In genomic region chr6:52994789-52995078, GRCh38 we compare ENCODE assay signal across 8 cellular contexts. TPM values are rescaled to one million over a fixed set of nuclear protein-coding genes. Genes with fewer than 3 reads are reported as not detected.
DNase-seq lines count a peak whose midpoint lies in the region; ATAC-seq and TF ChIP-seq lines count a peak whose summit lies in the region.

No MANE protein-coding gene starts in this region.

- H3K4me1 Mint-ChIP-seq in CD4-positive, alpha-beta T cell (ENCODE audit: low read depth) = peaks cover 24% of the 10 kb centered on the region
- H3K4me1 Mint-ChIP-seq in activated CD4-positive, alpha-beta T cell treated with anti-CD3 and anti-CD28 coated beads, Interleukin-2, amount 10 ng/mL, durations not matched to agents 7 days and 5 days = peaks cover 36% of the 10 kb centered on the region

- intact Hi-C loops in CD4-positive, alpha-beta T cell (cut with DNase I, micrococcal nuclease) = loop anchor here (1.0 to 10.0 kb wide), 10 partner anchors 10 to 798 kb away; partner anchors contain the start of genes GCLC (in 1 of the 2), MCM3 (in 1 of the 2) and TRAM2 (in 1 of the 2)
- intact Hi-C loops in upper lobe of right lung (cut with DNase I) = no loop called here

- CTCF ChIA-PET in CD4-positive, alpha-beta T cell (lab: Charles Lee) = interaction anchor here (3.4 kb wide), 1 partner anchor 72 kb away, joined by 24 read pairs; the partner anchor contains the start of gene FBXO9
- CTCF ChIA-PET in activated CD4-positive, alpha-beta T cell treated with anti-CD3 and anti-CD28 coated beads, Interleukin-2, amount 10 ng/mL, durations not matched to agents 7 days and 5 days (lab: Charles Lee) = interaction anchor here (0.6 to 2.5 kb wide), 4 partner anchors 10 to 212 kb away, joined by 3 to 19 read pairs (median 4); partner anchors contain the start of gene FBXO9

- H3K4me3 Mint-ChIP-seq in CD4-positive, alpha-beta T cell = peak overlapping the region; percentile 91
- H3K4me3 Mint-ChIP-seq in activated CD4-positive, alpha-beta T cell treated with anti-CD3 and anti-CD28 coated beads, Interleukin-2, amount 10 ng/mL, durations not matched to agents 7 days and 5 days = peak overlapping the region; percentile 77

- peak overlapping the region; percentile 93 for H3K27ac ChIP-seq in CD4-positive, alpha-beta T cell (ENCODE audit: low read depth, low read length)
- H3K27ac ChIP-seq in muscle layer of duodenum (ENCODE audit: low read length) = peak overlapping the region; percentile 94
- H3K27ac ChIP-seq in upper lobe of right lung = peak overlapping the region; percentile 98

- peak overlapping the region; percentile 100 for H3K27ac Mint-ChIP-seq in CD4-positive, alpha-beta T cell
- peak overlapping the region; percentile 98 for H3K27ac Mint-ChIP-seq in activated CD4-positive, alpha-beta T cell treated with anti-CD3 and anti-CD28 coated beads, Interleukin-2, amount 10 ng/mL, durations not matched to agents 7 days and 5 days

- peaks cover 16% of the 10 kb centered on the region for H3K36me3 Mint-ChIP-seq in CD4-positive, alpha-beta T cell (ENCODE audit: low read depth)
- H3K36me3 Mint-ChIP-seq in activated CD4-positive, alpha-beta T cell treated with anti-CD3 and anti-CD28 coated beads, Interleukin-2, amount 10 ng/mL, durations not matched to agents 7 days and 5 days (ENCODE audit: low read depth) = peaks cover 2% of the 10 kb centered on the region

- DNase-seq in CD4-positive, alpha-beta T cell = peak in 3 of 10 experiments; percentile 6 to 49 (median 13)
- DNase-seq in activated CD4-positive, alpha-beta T cell treated with anti-CD3 and anti-CD28 coated beads, Interleukin-2, amount 10 ng/mL, durations not matched to agents 7 days and 5 days = peak; percentile 28
- DNase-seq in epithelial cell of esophagus (ENCODE audit: low read depth) (no peak), upper lobe of right lung (peak; percentile 77), retina (no peak)

- peak; percentile 13 for ATAC-seq in CD4-positive, alpha-beta T cell (ENCODE audit: poor library complexity)
- ATAC-seq in GM19452 (IDR thresholded peaks at IDR 0.05; ENCODE audit: unreplicated experiment) (peak; percentile 29), HG03460 (IDR thresholded peaks at IDR 0.05; ENCODE audit: unreplicated experiment) (peak; percentile 22), upper lobe of right lung (peak; percentile 31)

- H3K36me3 ChIP-seq in muscle layer of duodenum (ENCODE audit: control insufficient read depth in 1 of 2, insufficient read depth in 2 of 2, low read length in 2 of 2) = peaks cover 0 to 10% of the 10 kb centered on the region in 2 donors
- no peaks in the 10 kb centered on the region for H3K36me3 ChIP-seq in upper lobe of right lung

- no peaks in the 10 kb centered on the region for H3K9me3 ChIP-seq in CD4-positive, alpha-beta T cell (ENCODE audit: control insufficient read depth, low read length)
- H3K9me3 ChIP-seq in muscle layer of duodenum (ENCODE audit: control insufficient read depth in 1 of 2, low read length in 2 of 2) (no peaks in the 10 kb centered on the region), upper lobe of right lung (no peaks in the 10 kb centered on the region)

- POLR2A ChIA-PET in CD4-positive, alpha-beta T cell (lab: Charles Lee) = interaction anchor here (0.8 to 3.1 kb wide), 8 partner anchors 10 to 657 kb away, joined by 3 to 35 read pairs (median 4); partner anchors contain the start of genes FBXO9 and TRAM2
- POLR2A ChIA-PET in activated CD4-positive, alpha-beta T cell treated with anti-CD3 and anti-CD28 coated beads, Interleukin-2, amount 10 ng/mL, durations not matched to agents 7 days and 5 days (lab: Charles Lee) = no interaction called here

- H3K27me3 Mint-ChIP-seq in CD4-positive, alpha-beta T cell = peaks cover 21% of the 10 kb centered on the region
- H3K27me3 Mint-ChIP-seq in activated CD4-positive, alpha-beta T cell treated with anti-CD3 and anti-CD28 coated beads, Interleukin-2, amount 10 ng/mL, durations not matched to agents 7 days and 5 days = peaks cover 9% of the 10 kb centered on the region

- H3K9me3 Mint-ChIP-seq in CD4-positive, alpha-beta T cell = no peaks in the 10 kb centered on the region
- H3K9me3 Mint-ChIP-seq in activated CD4-positive, alpha-beta T cell treated with anti-CD3 and anti-CD28 coated beads, Interleukin-2, amount 10 ng/mL, durations not matched to agents 7 days and 5 days = no peaks in the 10 kb centered on the region

- H3K4me1 ChIP-seq in muscle layer of duodenum (ENCODE audit: control insufficient read depth in 1 of 2, insufficient read depth in 2 of 2, low read length in 2 of 2) = no peaks in the 10 kb centered on the region
- peaks cover 9% of the 10 kb centered on the region for H3K4me1 ChIP-seq in upper lobe of right lung

- no peak for TF ChIP-seq CTCF in CD4-positive, alpha-beta T cell (IDR thresholded peaks at IDR 0.05)
- TF ChIP-seq CTCF in epithelial cell of esophagus (IDR thresholded peaks at IDR 0.05; ENCODE audit: insufficient read depth, low read depth, low read length, missing control alignments) (no peak), upper lobe of right lung (IDR thresholded peaks at IDR 0.05) (no peak)

- H3K4me3 ChIP-seq in epithelial cell of esophagus (ENCODE audit: low read length) (peak overlapping the region; percentile 84), muscle layer of duodenum (ENCODE audit: low read depth in 1 of 2, low read length in 2 of 2) (peak overlapping the region; percentile 92 to 96), upper lobe of right lung (peak overlapping the region; percentile 67)

- H3K27me3 ChIP-seq in CD4-positive, alpha-beta T cell (ENCODE audit: control insufficient read depth, insufficient read depth, low read length) = no peaks in the 10 kb centered on the region
- no peaks in the 10 kb centered on the region for H3K27me3 ChIP-seq in muscle layer of duodenum (ENCODE audit: low read depth, low read length)
- no peaks in the 10 kb centered on the region for H3K27me3 ChIP-seq in upper lobe of right lung

RNA-seq across cellular contexts. Expression of gene GSTA4, which starts 0.3 kb away (rescaled TPM):
- under 1 TPM in 1 of 2 experiments, not detected in 1; 0.25 TPM for total RNA-seq in CD4-positive, alpha-beta T cell
- 1 to 10 TPM; 4.8 to 6.1 TPM for total RNA-seq in activated CD4-positive, alpha-beta T cell treated with anti-CD3 and anti-CD28 coated beads, Interleukin-2, amount 10 ng/mL, durations not matched to agents 7 days and 5 days
- total RNA-seq in upper lobe of right lung = 72.4 TPM

Comparison
In these comparisons a context has a peak if more than half of its experiments do, and no peak if none do; other contexts are left out.
1. DNase-seq: peak in activated CD4-positive, alpha-beta T cell treated with anti-CD3 and anti-CD28 coated beads, Interleukin-2, amount 10 ng/mL, durations not matched to agents 7 days and 5 days (single experiment) and upper lobe of right lung (single experiment); none in epithelial cell of esophagus (single experiment) and retina (single experiment).
2. RNA of gene GSTA4, which starts 0.3 kb away (total RNA-seq): 72.4 TPM in upper lobe of right lung (single experiment); 4.8 to 6.1 TPM in activated CD4-positive, alpha-beta T cell treated with anti-CD3 and anti-CD28 coated beads, Interleukin-2, amount 10 ng/mL, durations not matched to agents 7 days and 5 days and 0.25 TPM in CD4-positive, alpha-beta T cell; every median in the first group is over 10 times any median in the second.
3. Peak in every context shown above with its lines, with median percentiles within 50 percentile points of each other: ATAC-seq, H3K27ac ChIP-seq and H3K4me3 ChIP-seq.